ENCODE assay signal across 14 cellular contexts in genomic region chr19:54643562-54643961, GRCh38. TPM values are rescaled to one million over a fixed set of nuclear protein-coding genes. Genes with fewer than 3 reads are reported as not detected.
"Had no signal": no experiment of that assay in that cellular context is flagged by ENCODE, and none has a peak within 500 bp of the region (broad histone marks: within the 10 kb centered on the region; RNA-seq: fewer than 3 reads in every experiment).

No MANE protein-coding gene starts in this region.

RNA-seq across cellular contexts. Expression of gene LILRB1, which starts 13.3 kb away (rescaled TPM):
- total RNA-seq: activated CD4-positive, alpha-beta T cell treated with anti-CD3 and anti-CD28 coated beads for 36 hours; astrocyte; cardiac muscle cell; MCF 10A; NCI-H460; RPMI7951; SJCRH30 had no signal
- polyA plus RNA-seq: cardiac muscle cell, SK-N-SH had no signal

RNA-seq across cellular contexts. Expression of gene LILRB4, which starts 19.2 kb away (rescaled TPM):
- total RNA-seq: activated CD4-positive, alpha-beta memory T cell treated with anti-CD3 and anti-CD28 coated beads, Interleukin-2, amount 10 ng/mL, durations not matched to agents 7 days and 5 days; activated CD4-positive, alpha-beta T cell treated with anti-CD3 and anti-CD28 coated beads for 36 hours; activated CD8-positive, alpha-beta memory T cell treated with anti-CD3 and anti-CD28 coated beads for 36 hours; activated naive CD4-positive, alpha-beta T cell treated with anti-CD3 and anti-CD28 coated beads for 36 hours; activated T-helper 17 cell treated with anti-CD3 and anti-CD28 coated beads, Interleukin-2, amount 50 U/mL, for 72 hours; astrocyte; cardiac muscle cell; MCF 10A; NCI-H460; RPMI7951; SJCRH30 had no signal
- polyA plus RNA-seq: cardiac muscle cell, SK-N-SH had no signal

RNA-seq across cellular contexts. Expression of gene LILRA1, which starts 50.1 kb away (rescaled TPM):
- total RNA-seq: activated CD4-positive, alpha-beta memory T cell treated with anti-CD3 and anti-CD28 coated beads, Interleukin-2, amount 10 ng/mL, durations not matched to agents 7 days and 5 days; activated CD4-positive, alpha-beta T cell treated with anti-CD3 and anti-CD28 coated beads for 36 hours; activated CD8-positive, alpha-beta memory T cell treated with anti-CD3 and anti-CD28 coated beads for 36 hours; activated naive CD4-positive, alpha-beta T cell treated with anti-CD3 and anti-CD28 coated beads for 36 hours; activated T-helper 17 cell treated with anti-CD3 and anti-CD28 coated beads, Interleukin-2, amount 50 U/mL, for 72 hours; astrocyte; cardiac muscle cell; MCF 10A; NCI-H460; OCI-LY7; RPMI7951; SJCRH30; T-helper 2 cell treated with Interferon-gamma antibody and Interleukin-4, amounts not matched to agents 100 ng/mL and 5 ng/mL, for 36 hours had no signal
- polyA plus RNA-seq: cardiac muscle cell, SK-N-SH had no signal
